Comparison of ENCODE assay signal across 14 cellular contexts in the genomic region with DNA sequence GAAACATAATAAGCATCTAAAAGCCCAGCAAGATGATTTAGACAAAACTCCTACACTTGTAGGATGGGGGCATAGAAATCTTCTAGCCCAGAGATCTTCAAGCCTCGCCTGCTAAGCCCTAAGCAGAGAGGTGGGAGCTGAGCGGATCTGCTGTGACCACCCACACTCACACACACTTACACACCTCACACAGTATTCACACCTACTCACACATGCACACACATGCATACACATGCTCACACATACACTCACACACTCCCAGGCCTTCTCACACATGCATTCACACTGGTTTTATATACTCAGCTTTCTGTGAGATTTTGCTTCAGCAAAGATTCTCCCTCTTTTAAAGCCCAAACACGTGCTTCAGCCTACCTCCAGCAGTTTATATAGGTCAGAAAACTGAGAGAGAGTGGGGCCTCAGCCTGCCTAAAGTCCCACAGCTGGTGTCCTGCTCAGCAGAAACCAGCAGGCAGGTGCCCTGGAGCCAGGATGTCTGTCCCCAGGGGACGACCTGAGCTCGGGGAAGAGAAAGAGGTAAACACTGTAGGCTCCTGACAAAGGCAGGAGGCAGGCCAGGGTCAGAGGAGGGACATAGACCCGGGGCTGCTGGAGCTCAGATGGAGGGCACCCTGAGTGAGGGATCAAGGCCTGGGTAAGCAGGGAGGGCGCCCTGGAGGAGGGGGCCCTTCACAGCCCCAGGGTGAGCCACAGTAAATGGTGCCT. TPM values are rescaled to one million over a fixed set of nuclear protein-coding genes. Genes with fewer than 3 reads are reported as not detected.
DNase-seq lines count a peak whose midpoint lies in the region; ATAC-seq, FAIRE-seq and TF ChIP-seq lines count a peak whose summit lies in the region.
"Had no signal": no experiment of that assay in that cellular context is flagged by ENCODE, and none has a peak within 500 bp of the region (broad histone marks: within the 10 kb centered on the region; RNA-seq: fewer than 3 reads in every experiment).

No MANE protein-coding gene starts in this region.

- BruUV-seq in HepG2 (replicated peaks; lab: Mats Ljungman, UMichigan), result no TSS peak

- H3K4me2 ChIP-seq in HepG2 (ENCODE audit: low read depth, low read length), result peak overlapping the region; percentile 16; the same call in 1 of the 2 replicates

- TF ChIP-seq CTCF in HepG2 (CRISPR knock-in tag; IDR thresholded peaks at IDR 0.05), result no peak
- TF ChIP-seq CTCF in right lobe of liver (IDR thresholded peaks at IDR 0.05), result no peak
- no peak for TF ChIP-seq CTCF in type B pancreatic cell (conservative IDR thresholded peaks at IDR 0.05)
- no peak for TF ChIP-seq CTCF in testis (IDR thresholded peaks at IDR 0.05)

- H3K36me3 ChIP-seq in HepG2 (replicated peaks in 1 of 2; ENCODE audit: control insufficient read depth in 1 of 2, insufficient read depth in 2 of 2, low read length in 2 of 2), result no peaks in the 10 kb centered on the region
- no peaks in the 10 kb centered on the region for H3K36me3 ChIP-seq in right lobe of liver
- no peaks in the 10 kb centered on the region for H3K36me3 ChIP-seq in testis (ENCODE audit: low read depth, missing control alignments)
- H3K36me3 ChIP-seq: prostate gland had no signal

- H4K20me1 ChIP-seq in HepG2 (ENCODE audit: insufficient read depth, low read length), result no peaks in the 10 kb centered on the region

- H3K4me1 ChIP-seq in HepG2 (ENCODE audit: insufficient read depth, low read length) (peaks cover 76% of the 10 kb centered on the region), right lobe of liver (no peaks in the 10 kb centered on the region), testis (no peaks in the 10 kb centered on the region)

- TF ChIP-seq RAD21 in HepG2 (CRISPR knock-in tag; IDR thresholded peaks at IDR 0.05), result no peak

- peaks cover 47% of the 10 kb centered on the region for H3K4me1 Mint-ChIP-seq in type B pancreatic cell (ENCODE audit: unreplicated experiment)
- H3K4me1 Mint-ChIP-seq: T-cell had no signal

- TF ChIP-seq EP300 in HepG2 (IDR thresholded peaks at IDR 0.05; ENCODE audit: low read depth in 2 of 2, low read length in 2 of 2), result no peak
- TF ChIP-seq EP300 in HepG2 (CRISPR knock-in tag; IDR thresholded peaks at IDR 0.05; ENCODE audit: borderline replicate concordance), result no peak

- intact Hi-C loops in HepG2 (cut with micrococcal nuclease; ENCODE audit: unreplicated experiment), result loop anchor here (10.0 kb wide), 1 partner anchor 125 kb away; no protein-coding TSS in a partner anchor
- intact Hi-C loops in right lobe of liver (cut with DNase I), result no loop called here
- intact Hi-C loops in testis (cut with DNase I; ENCODE audit: low total_unique reads), result no loop called here

- CTCF ChIA-PET in HepG2 (lab: Yijun Ruan, JAX; ENCODE audit: low intra/inter-chr PET ratio, low total read pairs), result no interaction called here

- no peak for TF ChIP-seq POLR2A in HepG2 (IDR thresholded peaks at IDR 0.05; ENCODE audit: insufficient read depth in 1 of 2, low read depth in 2 of 2, low read length in 2 of 2)
- no peak for TF ChIP-seq POLR2A in right lobe of liver (IDR thresholded peaks at IDR 0.05)
- no peak for TF ChIP-seq POLR2A in testis (IDR thresholded peaks at IDR 0.05)

- no peaks in the 10 kb centered on the region for H3K9me3 Mint-ChIP-seq in type B pancreatic cell
- H3K9me3 Mint-ChIP-seq: T-cell had no signal

- no peak overlapping the region for H3K4me3 ChIP-seq in HepG2 (replicated peaks in 1 of 3; ENCODE audit: insufficient read depth in 1 of 3, low read depth in 2 of 3, low read length in 3 of 3)
- no peak overlapping the region for H3K4me3 ChIP-seq in right lobe of liver
- H3K4me3 ChIP-seq in testis, result no peak overlapping the region
- H3K4me3 ChIP-seq: prostate gland had no signal

- H3K9ac ChIP-seq in HepG2 (ENCODE audit: insufficient read depth, low read depth, low read length), result no peak overlapping the region

- H3K36me3 Mint-ChIP-seq in type B pancreatic cell, result no peaks in the 10 kb centered on the region
- H3K36me3 Mint-ChIP-seq: T-cell had no signal

- H3K27me3 Mint-ChIP-seq in type B pancreatic cell, result no peaks in the 10 kb centered on the region

- peak; percentile 50 for ATAC-seq in HepG2
- no peak for ATAC-seq in right lobe of liver
- no peak for ATAC-seq in GM19397 (IDR thresholded peaks at IDR 0.05; ENCODE audit: unreplicated experiment)
- ATAC-seq: T-cell had no signal

- 19% methylated on average over 7 of the region's 7 CpGs for WGBS in HepG2 (ENCODE audit: low lambda C conversion rate)
- 53% methylated on average over 2 of the region's 7 CpGs for WGBS in right lobe of liver (ENCODE audit: insufficient coverage, low coverage, low lambda C conversion rate, missing lambda C conversion rate)
- 82 to 84% methylated on average over 7 of the region's 7 CpGs for WGBS in testis, 2 donors

- H3K79me2 ChIP-seq in HepG2 (ENCODE audit: insufficient read depth, low read length), result no peaks in the 10 kb centered on the region

- H2AFZ ChIP-seq in HepG2 (ENCODE audit: low read length), result no peak overlapping the region

- peak overlapping the region; percentile 32 for H3K27ac Mint-ChIP-seq in type B pancreatic cell
- H3K27ac Mint-ChIP-seq: T-cell had no signal

- DNase-seq in HepG2 (ENCODE audit: low spot score) (peak; percentile 79), right lobe of liver (no peak), RPMI8226 (peak; percentile 84), type B pancreatic cell (ENCODE audit: extremely low spot score, unreplicated experiment) (no peak), testis (no peak)
- DNase-seq: activated gamma-delta T cell treated with Interleukin-2 at 50 U/mL for 16 hours; stimulated activated CD4-positive, alpha-beta T cell treated with anti-CD3 and anti-CD28 coated beads, Interleukin-2, amount 100 ng/mL, for 48 hours; stimulated activated naive CD4-positive, alpha-beta T cell; T-cell had no signal

- FAIRE-seq in HepG2 (lab: Jason Lieb, UNC), result no peak

- in situ Hi-C loops in HepG2 (cut with HindIII; ENCODE audit: extremely low pct_ligation_motif_present, low pct_unique_long_range_greater_than_20kb), result no loop called here

- H3K27ac ChIP-seq in HepG2 (ENCODE audit: extremely low read length, insufficient read depth, low read length) (no peak overlapping the region), right lobe of liver (no peak overlapping the region), testis (no peak overlapping the region)
- H3K27ac ChIP-seq: prostate gland had no signal

- POLR2A ChIA-PET in HepG2 (lab: Yijun Ruan, JAX), result interaction anchor here (1.7 kb wide), 1 partner anchor 12 kb away, joined by 6 read pairs; a partner anchor contains a TSS

- no peak overlapping the region for H3K4me3 Mint-ChIP-seq in type B pancreatic cell
- H3K4me3 Mint-ChIP-seq: T-cell had no signal

- H3K9me3 ChIP-seq in HepG2 (ENCODE audit: low read length), result no peaks in the 10 kb centered on the region
- H3K9me3 ChIP-seq in right lobe of liver, result no peaks in the 10 kb centered on the region
- H3K9me3 ChIP-seq in testis, result no peaks in the 10 kb centered on the region
- H3K9me3 ChIP-seq: prostate gland had no signal

- H3K27me3 ChIP-seq in HepG2 (ENCODE audit: control insufficient read depth in 1 of 2, insufficient read depth in 2 of 2, low read length in 2 of 2), result peaks cover 2 to 12% of the 10 kb centered on the region in 2 experiments; a peak in 1 of 5 replicates
- H3K27me3 ChIP-seq in right lobe of liver, result no peaks in the 10 kb centered on the region
- no peaks in the 10 kb centered on the region for H3K27me3 ChIP-seq in testis

RNA-seq across cellular contexts. Expression of a gene that starts 12.0 kb away (rescaled TPM):
- total RNA-seq in HepG2 (2016; rRNA removed; fragmentation: Illumina TruSeq; extraction: Trizol), result 114 and 131 TPM in 2 replicates
- total RNA-seq in HepG2 (2016; cell fraction: cytosol; rRNA removed; fragmentation: Illumina TruSeq; extraction: Trizol; ENCODE audit: low read depth), result 56.4 and 59.6 TPM in 2 replicates
- total RNA-seq in HepG2 (2016; cell fraction: insoluble cytoplasmic fraction; rRNA removed; fragmentation: Illumina TruSeq; extraction: Trizol), result 112 and 133 TPM in 2 replicates
- 51.6 and 55.7 TPM in 2 replicates for total RNA-seq in HepG2 (2016; cell fraction: membrane; rRNA removed; fragmentation: Illumina TruSeq; extraction: Trizol)
- total RNA-seq in HepG2 (2016; cell fraction: nucleus; rRNA removed; fragmentation: Illumina TruSeq; extraction: Trizol), result 57.9 and 58.1 TPM in 2 replicates
- 142 and 154 TPM in 2 replicates for polyA plus RNA-seq in HepG2 (2011; rRNA removed)
- 133 and 195 TPM in 2 replicates for polyA plus RNA-seq in HepG2 (2011; cell fraction: cytosol; rRNA removed)
- polyA plus RNA-seq in HepG2 (2011; cell fraction: nucleus; rRNA removed), result 87.0 and 93.3 TPM in 2 replicates
- polyA plus RNA-seq in HepG2 (2012), result 47.9 and 55.2 TPM in 2 replicates
- 48.0 and 50.3 TPM in 2 replicates for polyA plus RNA-seq in HepG2 (2016; cell fraction: cytosol; fragmentation: Illumina TruSeq; extraction: Trizol; ENCODE audit: low read depth)
- polyA plus RNA-seq in HepG2 (2016; cell fraction: insoluble cytoplasmic fraction; fragmentation: Illumina TruSeq; extraction: Trizol; ENCODE audit: low read depth), result 100 and 108 TPM in 2 replicates
- polyA plus RNA-seq in HepG2 (2016; cell fraction: membrane; fragmentation: Illumina TruSeq; extraction: Trizol; ENCODE audit: low read depth), result 41.2 and 41.6 TPM in 2 replicates
- polyA plus RNA-seq in HepG2 (2016; cell fraction: nucleus; fragmentation: Illumina TruSeq; extraction: Trizol; ENCODE audit: insufficient read depth, low read depth), result 79.3 and 85.0 TPM in 2 replicates
- 163 and 173 TPM in 2 replicates for polyA minus RNA-seq in HepG2 (2011; rRNA and poly(A)+ RNA removed; ENCODE audit: low replicate concordance)
- 82.1 and 108 TPM in 2 replicates for polyA minus RNA-seq in HepG2 (2011; cell fraction: cytosol; rRNA and poly(A)+ RNA removed)
- 23.6 and 27.8 TPM in 2 replicates for polyA minus RNA-seq in HepG2 (2011; cell fraction: nucleus; rRNA and poly(A)+ RNA removed)
- 1 to 10 TPM in 5 of 6 experiments, under 1 TPM in 1; 0.87 to 4.3 (median 2.5) TPM for total RNA-seq in right lobe of liver
- 750 and 2,036 TPM in 2 replicates for total RNA-seq in type B pancreatic cell (ENCODE audit: low replicate concordance)
- total RNA-seq in testis, result 1 to 10 TPM; 3.9 to 5.5 TPM
- 49.5 TPM for polyA plus RNA-seq in testis (ENCODE audit: insufficient read depth, low read depth, low replicate concordance)

RNA-seq across cellular contexts. Expression of a gene that starts 21.4 kb away (rescaled TPM):
- total RNA-seq in HepG2 (2016; rRNA removed; fragmentation: Illumina TruSeq; extraction: Trizol) (0.46 and 0.94 TPM in 2 replicates), right lobe of liver (not detected), type B pancreatic cell (ENCODE audit: low replicate concordance) (208 and 840 TPM in 2 replicates), testis (10 to 100 TPM in 1 of 2 donors, 1 to 10 TPM in 1; 5.8 to 19.4 TPM)
- 0.26 and 0.30 TPM in 2 replicates for total RNA-seq in HepG2 (2016; cell fraction: cytosol; rRNA removed; fragmentation: Illumina TruSeq; extraction: Trizol; ENCODE audit: low read depth)
- 0.52 and 0.62 TPM in 2 replicates for total RNA-seq in HepG2 (2016; cell fraction: insoluble cytoplasmic fraction; rRNA removed; fragmentation: Illumina TruSeq; extraction: Trizol)
- total RNA-seq in HepG2 (2016; cell fraction: membrane; rRNA removed; fragmentation: Illumina TruSeq; extraction: Trizol), result 0.53 and 0.59 TPM in 2 replicates
- 0.63 and 1.2 TPM in 2 replicates for total RNA-seq in HepG2 (2016; cell fraction: nucleus; rRNA removed; fragmentation: Illumina TruSeq; extraction: Trizol)
- polyA plus RNA-seq in HepG2 (2011; rRNA removed) (0.63 and 1.2 TPM in 2 replicates), testis (ENCODE audit: insufficient read depth, low read depth, low replicate concordance) (21.7 TPM)
- polyA plus RNA-seq in HepG2 (2011; cell fraction: cytosol; rRNA removed), result 0.85 and 0.87 TPM in 2 replicates
- 1.6 and 2.2 TPM in 2 replicates for polyA plus RNA-seq in HepG2 (2011; cell fraction: nucleus; rRNA removed)
- polyA plus RNA-seq in HepG2 (2012), result 0.27 and 0.33 TPM in 2 replicates
- 0.18 and 0.42 TPM in 2 replicates for polyA plus RNA-seq in HepG2 (2016; cell fraction: cytosol; fragmentation: Illumina TruSeq; extraction: Trizol; ENCODE audit: low read depth)
- 0.56 and 0.61 TPM in 2 replicates for polyA plus RNA-seq in HepG2 (2016; cell fraction: insoluble cytoplasmic fraction; fragmentation: Illumina TruSeq; extraction: Trizol; ENCODE audit: low read depth)
- polyA plus RNA-seq in HepG2 (2016; cell fraction: membrane; fragmentation: Illumina TruSeq; extraction: Trizol; ENCODE audit: low read depth), result 0.31 and 0.50 TPM in 2 replicates
- 1.0 TPM in 2 replicates for polyA plus RNA-seq in HepG2 (2016; cell fraction: nucleus; fragmentation: Illumina TruSeq; extraction: Trizol; ENCODE audit: insufficient read depth, low read depth)
- 0.28 and 4.2 TPM in 2 replicates for polyA minus RNA-seq in HepG2 (2011; rRNA and poly(A)+ RNA removed; ENCODE audit: low replicate concordance)
- polyA minus RNA-seq in HepG2 (2011; cell fraction: cytosol; rRNA and poly(A)+ RNA removed), result 1.1 TPM in 1 of 2 replicates, not detected in the other
- 0.39 and 0.62 TPM in 2 replicates for polyA minus RNA-seq in HepG2 (2011; cell fraction: nucleus; rRNA and poly(A)+ RNA removed)
- total RNA-seq: cardiac septum had no signal

RNA-seq across cellular contexts. Expression of a gene that starts 31.7 kb away (rescaled TPM):
- total RNA-seq in HepG2 (2016; rRNA removed; fragmentation: Illumina TruSeq; extraction: Trizol) (not detected in 2 replicates), right lobe of liver (not detected), type B pancreatic cell (ENCODE audit: low replicate concordance) (0.85 and 7.4 TPM in 2 replicates), testis (under 1 TPM in 1 of 2 donors, not detected in 1; 0.43 TPM)
- not detected in 2 replicates for total RNA-seq in HepG2 (2016; cell fraction: cytosol; rRNA removed; fragmentation: Illumina TruSeq; extraction: Trizol; ENCODE audit: low read depth)
- not detected in 2 replicates for total RNA-seq in HepG2 (2016; cell fraction: insoluble cytoplasmic fraction; rRNA removed; fragmentation: Illumina TruSeq; extraction: Trizol)
- not detected in 2 replicates for total RNA-seq in HepG2 (2016; cell fraction: membrane; rRNA removed; fragmentation: Illumina TruSeq; extraction: Trizol)
- total RNA-seq in HepG2 (2016; cell fraction: nucleus; rRNA removed; fragmentation: Illumina TruSeq; extraction: Trizol), result not detected in 2 replicates
- polyA plus RNA-seq in HepG2 (2011; rRNA removed) (not detected in 2 replicates), testis (ENCODE audit: insufficient read depth, low read depth, low replicate concordance) (0.29 TPM)
- not detected in 2 replicates for polyA plus RNA-seq in HepG2 (2011; cell fraction: cytosol; rRNA removed)
- not detected in 2 replicates for polyA plus RNA-seq in HepG2 (2011; cell fraction: nucleus; rRNA removed)
- polyA plus RNA-seq in HepG2 (2012), result not detected in 2 replicates
- not detected in 2 replicates for polyA plus RNA-seq in HepG2 (2016; cell fraction: cytosol; fragmentation: Illumina TruSeq; extraction: Trizol; ENCODE audit: low read depth)
- not detected in 2 replicates for polyA plus RNA-seq in HepG2 (2016; cell fraction: insoluble cytoplasmic fraction; fragmentation: Illumina TruSeq; extraction: Trizol; ENCODE audit: low read depth)
- polyA plus RNA-seq in HepG2 (2016; cell fraction: membrane; fragmentation: Illumina TruSeq; extraction: Trizol; ENCODE audit: low read depth), result not detected in 2 replicates
- polyA plus RNA-seq in HepG2 (2016; cell fraction: nucleus; fragmentation: Illumina TruSeq; extraction: Trizol; ENCODE audit: insufficient read depth, low read depth), result not detected in 2 replicates
- 0.19 TPM in 1 of 2 replicates, not detected in the other for polyA minus RNA-seq in HepG2 (2011; rRNA and poly(A)+ RNA removed; ENCODE audit: low replicate concordance)
- polyA minus RNA-seq in HepG2 (2011; cell fraction: cytosol; rRNA and poly(A)+ RNA removed), result not detected in 2 replicates
- polyA minus RNA-seq in HepG2 (2011; cell fraction: nucleus; rRNA and poly(A)+ RNA removed), result not detected in 2 replicates
- total RNA-seq: cardiac septum, M059J, prostate gland, T-cell had no signal
- polyA plus RNA-seq: BJ had no signal

RNA-seq across cellular contexts. Expression of a gene that starts 34.7 kb away (rescaled TPM):
- total RNA-seq in HepG2 (2016; rRNA removed; fragmentation: Illumina TruSeq; extraction: Trizol), result not detected in 2 replicates
- total RNA-seq in HepG2 (2016; cell fraction: cytosol; rRNA removed; fragmentation: Illumina TruSeq; extraction: Trizol; ENCODE audit: low read depth), result not detected in 2 replicates
- not detected in 2 replicates for total RNA-seq in HepG2 (2016; cell fraction: insoluble cytoplasmic fraction; rRNA removed; fragmentation: Illumina TruSeq; extraction: Trizol)
- not detected in 2 replicates for total RNA-seq in HepG2 (2016; cell fraction: membrane; rRNA removed; fragmentation: Illumina TruSeq; extraction: Trizol)
- total RNA-seq in HepG2 (2016; cell fraction: nucleus; rRNA removed; fragmentation: Illumina TruSeq; extraction: Trizol), result not detected in 2 replicates
- 0.30 TPM in 1 of 2 replicates, not detected in the other for polyA plus RNA-seq in HepG2 (2011; rRNA removed)
- 0.05 TPM in 1 of 2 replicates, not detected in the other for polyA plus RNA-seq in HepG2 (2011; cell fraction: cytosol; rRNA removed)
- polyA plus RNA-seq in HepG2 (2011; cell fraction: nucleus; rRNA removed), result 0.09 TPM in 1 of 2 replicates, not detected in the other
- polyA plus RNA-seq in HepG2 (2012), result not detected in 2 replicates
- not detected in 2 replicates for polyA plus RNA-seq in HepG2 (2016; cell fraction: cytosol; fragmentation: Illumina TruSeq; extraction: Trizol; ENCODE audit: low read depth)
- polyA plus RNA-seq in HepG2 (2016; cell fraction: insoluble cytoplasmic fraction; fragmentation: Illumina TruSeq; extraction: Trizol; ENCODE audit: low read depth), result not detected in 2 replicates
- polyA plus RNA-seq in HepG2 (2016; cell fraction: membrane; fragmentation: Illumina TruSeq; extraction: Trizol; ENCODE audit: low read depth), result not detected in 2 replicates
- not detected in 2 replicates for polyA plus RNA-seq in HepG2 (2016; cell fraction: nucleus; fragmentation: Illumina TruSeq; extraction: Trizol; ENCODE audit: insufficient read depth, low read depth)
- 0.70 TPM in 1 of 2 replicates, not detected in the other for polyA minus RNA-seq in HepG2 (2011; rRNA and poly(A)+ RNA removed; ENCODE audit: low replicate concordance)
- not detected in 2 replicates for polyA minus RNA-seq in HepG2 (2011; cell fraction: cytosol; rRNA and poly(A)+ RNA removed)
- polyA minus RNA-seq in HepG2 (2011; cell fraction: nucleus; rRNA and poly(A)+ RNA removed), result not detected in 2 replicates
- total RNA-seq in right lobe of liver, result 1 to 10 TPM in 1 of 6 experiments, not detected in 5; 1.6 TPM
- total RNA-seq in type B pancreatic cell (ENCODE audit: low replicate concordance), result 869 and 1,618 TPM in 2 replicates
- total RNA-seq in testis, result 1 to 10 TPM; 2.4 to 7.7 TPM
- 21.4 TPM for polyA plus RNA-seq in testis (ENCODE audit: insufficient read depth, low read depth, low replicate concordance)
- total RNA-seq: cardiac septum, T-cell had no signal

RNA-seq across cellular contexts. Expression of a gene that starts 46.6 kb away (rescaled TPM):
- total RNA-seq in HepG2 (2016; rRNA removed; fragmentation: Illumina TruSeq; extraction: Trizol), result not detected in 2 replicates
- total RNA-seq in HepG2 (2016; cell fraction: cytosol; rRNA removed; fragmentation: Illumina TruSeq; extraction: Trizol; ENCODE audit: low read depth), result not detected in 2 replicates
- total RNA-seq in HepG2 (2016; cell fraction: insoluble cytoplasmic fraction; rRNA removed; fragmentation: Illumina TruSeq; extraction: Trizol), result not detected in 2 replicates
- not detected in 2 replicates for total RNA-seq in HepG2 (2016; cell fraction: membrane; rRNA removed; fragmentation: Illumina TruSeq; extraction: Trizol)
- total RNA-seq in HepG2 (2016; cell fraction: nucleus; rRNA removed; fragmentation: Illumina TruSeq; extraction: Trizol), result not detected in 2 replicates
- 0.09 and 0.37 TPM in 2 replicates for polyA plus RNA-seq in HepG2 (2011; rRNA removed)
- polyA plus RNA-seq in HepG2 (2011; cell fraction: cytosol; rRNA removed), result 0.03 and 0.04 TPM in 2 replicates
- polyA plus RNA-seq in HepG2 (2011; cell fraction: nucleus; rRNA removed), result not detected in 2 replicates
- not detected in 2 replicates for polyA plus RNA-seq in HepG2 (2012)
- polyA plus RNA-seq in HepG2 (2016; cell fraction: cytosol; fragmentation: Illumina TruSeq; extraction: Trizol; ENCODE audit: low read depth), result not detected in 2 replicates
- not detected in 2 replicates for polyA plus RNA-seq in HepG2 (2016; cell fraction: insoluble cytoplasmic fraction; fragmentation: Illumina TruSeq; extraction: Trizol; ENCODE audit: low read depth)
- polyA plus RNA-seq in HepG2 (2016; cell fraction: membrane; fragmentation: Illumina TruSeq; extraction: Trizol; ENCODE audit: low read depth), result not detected in 2 replicates
- not detected in 2 replicates for polyA plus RNA-seq in HepG2 (2016; cell fraction: nucleus; fragmentation: Illumina TruSeq; extraction: Trizol; ENCODE audit: insufficient read depth, low read depth)
- 9.6 TPM in 1 of 2 replicates, not detected in the other for polyA minus RNA-seq in HepG2 (2011; rRNA and poly(A)+ RNA removed; ENCODE audit: low replicate concordance)
- polyA minus RNA-seq in HepG2 (2011; cell fraction: cytosol; rRNA and poly(A)+ RNA removed), result not detected in 2 replicates
- not detected in 2 replicates for polyA minus RNA-seq in HepG2 (2011; cell fraction: nucleus; rRNA and poly(A)+ RNA removed)
- total RNA-seq in right lobe of liver, result under 1 TPM in 1 of 6 experiments, not detected in 5; 0.24 TPM
- total RNA-seq in type B pancreatic cell (ENCODE audit: low replicate concordance), result 0.19 and 0.64 TPM in 2 replicates
- total RNA-seq in testis, result under 1 TPM in 1 of 2 donors, not detected in 1; 0.24 TPM
- polyA plus RNA-seq in testis (ENCODE audit: insufficient read depth, low read depth, low replicate concordance), result 0.37 TPM
- total RNA-seq: cardiac septum, T-cell had no signal

Comparison
In these comparisons a context has a peak if more than half of its experiments do, and no peak if none do; other contexts are left out.
1. DNase-seq: peak in HepG2 (single experiment) and RPMI8226 (single experiment); none in right lobe of liver (0 of 3), type B pancreatic cell (single experiment) and testis (single experiment).
2. RNA of a gene that starts 12.0 kb away (total RNA-seq): 750 to 2,036 TPM in type B pancreatic cell and 51.6 to 133 TPM in HepG2; 3.9 to 5.5 TPM in testis and 0.87 to 4.3 TPM in right lobe of liver; every median in the first group is over 4 times any median in the second.
3. RNA of a gene that starts 21.4 kb away (total RNA-seq): 208 to 840 TPM in type B pancreatic cell; 5.8 to 19.4 TPM in testis, 0.26 to 1.2 TPM in HepG2 and not detected in right lobe of liver; every median in the first group is over 10 times any median in the second.